Comparison of ENCODE assay signal across 9 cellular contexts in the genomic region with DNA sequence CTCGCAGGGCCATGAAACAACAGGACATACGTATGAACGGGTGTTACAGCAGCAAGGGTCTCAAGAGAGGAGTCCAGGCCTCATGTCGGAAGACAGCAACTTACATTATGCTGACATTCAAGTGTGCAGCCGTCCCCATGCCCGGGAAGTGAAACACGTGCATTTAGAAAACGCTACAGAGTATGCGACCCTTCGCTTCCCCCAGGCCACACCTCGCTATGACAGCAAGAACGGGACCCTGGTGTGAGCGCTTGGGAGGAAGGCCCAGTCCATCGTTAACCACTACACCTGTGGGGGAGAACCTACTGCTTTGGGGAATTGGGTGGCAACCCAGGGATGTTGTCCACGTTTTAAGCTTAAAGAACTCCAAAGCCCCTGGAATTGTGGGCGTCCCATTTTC. TPM values are rescaled to one million over a fixed set of nuclear protein-coding genes. Genes with fewer than 3 reads are reported as not detected.
DNase-seq lines count a peak whose midpoint lies in the region; ATAC-seq and TF ChIP-seq lines count a peak whose summit lies in the region.
"Had no signal": no experiment of that assay in that cellular context is flagged by ENCODE, and none has a peak within 500 bp of the region (broad histone marks: within the 10 kb centered on the region; RNA-seq: fewer than 3 reads in every experiment).

No MANE protein-coding gene starts in this region.

- H3K27me3 ChIP-seq in adrenal gland, result no peaks in the 10 kb centered on the region
- H3K27me3 ChIP-seq in mesenchymal stem cell (ENCODE audit: control insufficient read depth in 1 of 2, insufficient read depth in 1 of 2, low read length in 2 of 2), result no peaks in the 10 kb centered on the region
- no peaks in the 10 kb centered on the region for H3K27me3 ChIP-seq in thoracic aorta (replicated peaks; ENCODE audit: insufficient read depth)

- no peak overlapping the region for H2BK15ac ChIP-seq in mesenchymal stem cell (ENCODE audit: low read depth, poor library complexity, severe bottlenecking)

- H3K4me2 ChIP-seq in mesenchymal stem cell (ENCODE audit: low read length, poor library complexity, severe bottlenecking), result no peak overlapping the region

- H2BK120ac ChIP-seq in mesenchymal stem cell (ENCODE audit: low read depth, low read length), result no peak overlapping the region

- H3K27ac ChIP-seq in adrenal gland (peak overlapping the region in 4 of 5 donors; percentile 85 to 95 (median 88)), mesenchymal stem cell (ENCODE audit: low read length, poor library complexity, severe bottlenecking) (no peak overlapping the region), thoracic aorta (peak overlapping the region; percentile 97)

- no peak for DNase-seq in activated T-cell treated with anti-CD3 and anti-CD28 coated beads, Interleukin-2, amount 50 U/mL, for 24 hours
- DNase-seq in activated T-cell treated with anti-CD3 and anti-CD28 coated beads for 4 hours (no peak), adrenal gland (peak in 1 of 7 donors; percentile 28), mesenchymal stem cell (no peak), thoracic aorta (ENCODE audit: low spot score) (no peak)
- DNase-seq: OCI-M1 had no signal

- H3K23ac ChIP-seq in mesenchymal stem cell (ENCODE audit: low read length in 2 of 2), result no peak overlapping the region

- ATAC-seq in thoracic aorta (ENCODE audit: insufficient number of reproducible peaks, low FRiP score, low read depth) (no peak), HG02885 (IDR thresholded peaks at IDR 0.05; ENCODE audit: poor library complexity, unreplicated experiment) (no peak), HG03442 (IDR thresholded peaks at IDR 0.05; ENCODE audit: unreplicated experiment) (no peak), GM19455 (IDR thresholded peaks at IDR 0.05; ENCODE audit: unreplicated experiment) (no peak)

- H2BK5ac ChIP-seq in mesenchymal stem cell (ENCODE audit: low read depth, low read length, poor library complexity, severe bottlenecking), result no peak overlapping the region

- peak overlapping the region; percentile 16 for H4K91ac ChIP-seq in mesenchymal stem cell (ENCODE audit: low read length)

- H3K36me3 ChIP-seq in adrenal gland (replicated peaks in 1 of 2) (no peaks in the 10 kb centered on the region), mesenchymal stem cell (ENCODE audit: control insufficient read depth in 1 of 2, insufficient read depth in 2 of 2, low read depth in 1 of 2, low read length in 2 of 2) (no peaks in the 10 kb centered on the region), thoracic aorta (no peaks in the 10 kb centered on the region)

- no peak overlapping the region for H3K9ac ChIP-seq in mesenchymal stem cell (ENCODE audit: low read length)

- H3K27ac Mint-ChIP-seq in activated T-cell treated with anti-CD3 and anti-CD28 coated beads, Interleukin-2, amount 50 U/mL, for 24 hours, result peak overlapping the region; percentile 10

- TF ChIP-seq CTCF in adrenal gland (IDR thresholded peaks at IDR 0.05) (no peak), thoracic aorta (IDR thresholded peaks at IDR 0.05) (no peak)

- H2AK5ac ChIP-seq in mesenchymal stem cell (ENCODE audit: low read length, severe bottlenecking), result peak overlapping the region; percentile 40

- no peaks in the 10 kb centered on the region for H3K27me3 Mint-ChIP-seq in activated T-cell treated with anti-CD3 and anti-CD28 coated beads, Interleukin-2, amount 50 U/mL, for 24 hours

- no peak for TF ChIP-seq POLR2A in adrenal gland (IDR thresholded peaks at IDR 0.05)

- H3K4me1 ChIP-seq in adrenal gland (replicated peaks in 1 of 2) (peaks cover 15 to 28% of the 10 kb centered on the region in 2 donors), mesenchymal stem cell (ENCODE audit: control insufficient read depth, insufficient read depth, low read depth, low read length) (peaks cover 13% of the 10 kb centered on the region), thoracic aorta (ENCODE audit: control insufficient read depth in 1 of 2, low read depth in 2 of 2) (peaks cover 29 to 45% of the 10 kb centered on the region in 2 donors)

- H3K9me3 ChIP-seq in adrenal gland (replicated peaks in 1 of 3) (no peaks in the 10 kb centered on the region), mesenchymal stem cell (ENCODE audit: control insufficient read depth, low read length) (no peaks in the 10 kb centered on the region), thoracic aorta (no peaks in the 10 kb centered on the region)

- peak overlapping the region in 1 of 2 experiments; percentile 60 for H3K4ac ChIP-seq in mesenchymal stem cell (ENCODE audit: low read depth in 1 of 2, low read length in 2 of 2)

- H3K36me3 Mint-ChIP-seq in activated T-cell treated with anti-CD3 and anti-CD28 coated beads, Interleukin-2, amount 50 U/mL, for 24 hours (ENCODE audit: low read depth), result no peaks in the 10 kb centered on the region

- H3K4me1 Mint-ChIP-seq in activated T-cell treated with anti-CD3 and anti-CD28 coated beads, Interleukin-2, amount 50 U/mL, for 24 hours (ENCODE audit: low read depth), result peaks cover 16% of the 10 kb centered on the region

- intact Hi-C loops in adrenal gland (cut with DNase I), result loop anchor here in 1 of 2 donors (10.0 kb wide), 1 partner anchor 51 kb away; a partner anchor contains a TSS

- peak overlapping the region in 1 of 2 experiments; percentile 27 for H2BK12ac ChIP-seq in mesenchymal stem cell (ENCODE audit: low read length in 2 of 2)

- WGBS in adrenal gland, 4 donors, result 90 to 98% (median 95%) methylated on average over 12 to 16 of the region's 16 CpGs
- 97% methylated on average over 16 of the region's 16 CpGs for WGBS in mesenchymal stem cell

- peak overlapping the region in 1 of 4 donors; percentile 58 for H3K4me3 ChIP-seq in adrenal gland
- H3K4me3 ChIP-seq in mesenchymal stem cell (ENCODE audit: insufficient read depth in 1 of 2, low read depth in 1 of 2, low read length in 2 of 2), result no peak overlapping the region
- peak overlapping the region; percentile 68 for H3K4me3 ChIP-seq in thoracic aorta

- H3K18ac ChIP-seq in mesenchymal stem cell (ENCODE audit: low read depth in 1 of 2, low read length in 2 of 2), result no peak overlapping the region

- H3K14ac ChIP-seq in mesenchymal stem cell (ENCODE audit: low read length in 2 of 2), result no peak overlapping the region

- H2AFZ ChIP-seq in mesenchymal stem cell (ENCODE audit: low read depth, low read length), result no peak overlapping the region

- no peaks in the 10 kb centered on the region for H3K9me3 Mint-ChIP-seq in activated T-cell treated with anti-CD3 and anti-CD28 coated beads, Interleukin-2, amount 50 U/mL, for 24 hours

- H3K4me3 Mint-ChIP-seq in activated T-cell treated with anti-CD3 and anti-CD28 coated beads, Interleukin-2, amount 50 U/mL, for 24 hours, result no peak overlapping the region

- H4K8ac ChIP-seq in mesenchymal stem cell (ENCODE audit: low read length), result peak overlapping the region; percentile 41

- no peaks in the 10 kb centered on the region for H3K79me1 ChIP-seq in mesenchymal stem cell (replicated peaks; ENCODE audit: low read length, poor library complexity, severe bottlenecking)

RNA-seq across cellular contexts. Expression of a gene that starts 7.2 kb away (rescaled TPM):
- 1 to 10 TPM in 4 of 8 donors, under 1 TPM in 2, not detected in 2; 0.53 to 4.2 (median 2.4) TPM for total RNA-seq in adrenal gland
- 1 to 10 TPM in 2 of 3 donors, under 1 TPM in 1; 0.68 to 1.9 (median 1.7) TPM for polyA plus RNA-seq in adrenal gland
- 0.41 TPM for polyA plus RNA-seq in mesenchymal stem cell (2013, experiment 1 of 2)
- polyA plus RNA-seq in mesenchymal stem cell (2013, experiment 2 of 2), result 0.30 TPM
- total RNA-seq in thoracic aorta, result 1 to 10 TPM in 1 of 2 donors, under 1 TPM in 1; 0.99 to 4.7 TPM

RNA-seq across cellular contexts. Expression of a gene that starts 11.2 kb away (rescaled TPM):
- 10 to 100 TPM; 14.8 to 56.0 (median 46.9) TPM for total RNA-seq in adrenal gland
- polyA plus RNA-seq in adrenal gland, result 10 to 100 TPM in 2 of 3 donors, 1 to 10 TPM in 1; 7.9 to 30.1 (median 11.5) TPM
- polyA plus RNA-seq in mesenchymal stem cell (2013, experiment 1 of 2), result 8.6 TPM
- 8.7 TPM for polyA plus RNA-seq in mesenchymal stem cell (2013, experiment 2 of 2)
- total RNA-seq in thoracic aorta, result 10 to 100 TPM; 92.7 to 94.2 TPM

RNA-seq across cellular contexts. Expression of a gene that starts 13.4 kb away (rescaled TPM):
- 1 to 10 TPM in 4 of 8 donors, under 1 TPM in 2, not detected in 2; 0.60 to 2.3 (median 1.3) TPM for total RNA-seq in adrenal gland
- polyA plus RNA-seq in adrenal gland, result 1 to 10 TPM in 2 of 3 donors, under 1 TPM in 1; 0.51 to 6.1 (median 3.9) TPM
- polyA plus RNA-seq in mesenchymal stem cell (2013, experiment 1 of 2), result 0.10 TPM
- not detected for polyA plus RNA-seq in mesenchymal stem cell (2013, experiment 2 of 2)
- 1 to 10 TPM; 2.2 to 3.1 TPM for total RNA-seq in thoracic aorta

RNA-seq across cellular contexts. Expression of a gene that starts 14.4 kb away (rescaled TPM):
- total RNA-seq in adrenal gland, result 10 to 100 TPM; 38.2 to 87.7 (median 56.3) TPM
- polyA plus RNA-seq in adrenal gland, result 100 to 1,000 TPM in 1 of 3 donors, 10 to 100 TPM in 2; 77.8 to 108 (median 99.0) TPM
- 9.0 TPM for polyA plus RNA-seq in mesenchymal stem cell (2013, experiment 1 of 2)
- polyA plus RNA-seq in mesenchymal stem cell (2013, experiment 2 of 2), result 9.8 TPM
- total RNA-seq in thoracic aorta, result 100 to 1,000 TPM; 325 to 387 TPM

RNA-seq across cellular contexts. Expression of a gene that starts 46.6 kb away (rescaled TPM):
- total RNA-seq in adrenal gland (10 to 100 TPM; 26.6 to 60.7 (median 38.9) TPM), thoracic aorta (1 to 10 TPM; 1.9 to 9.7 TPM)
- 10 to 100 TPM; 46.5 to 80.4 (median 59.6) TPM for polyA plus RNA-seq in adrenal gland
- 14.6 TPM for polyA plus RNA-seq in mesenchymal stem cell (2013, experiment 1 of 2)
- 13.8 TPM for polyA plus RNA-seq in mesenchymal stem cell (2013, experiment 2 of 2)
